In the genomic region with DNA sequence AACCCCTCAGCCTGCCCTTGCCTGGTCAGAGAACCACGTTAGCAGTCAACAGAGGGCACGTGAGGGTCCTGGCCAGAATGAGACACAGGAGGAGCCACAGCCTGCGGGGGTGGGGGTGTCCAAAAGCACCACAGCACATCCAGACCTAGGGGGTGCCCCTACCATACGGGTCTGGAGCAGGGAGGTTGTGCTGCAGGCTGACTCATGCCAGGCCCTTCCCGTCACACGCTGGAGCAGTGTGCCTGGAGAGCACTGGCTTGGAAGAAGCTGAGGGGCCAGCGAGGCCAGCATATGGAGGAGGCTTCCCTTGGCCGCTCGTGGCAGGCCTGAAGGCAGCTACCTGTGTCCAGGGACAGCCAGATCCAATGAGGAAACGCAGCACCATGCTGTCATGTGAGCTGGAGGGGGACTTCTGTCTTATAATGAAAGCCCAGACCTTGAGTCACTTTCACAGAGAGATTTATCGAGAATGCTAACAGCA, we compare ENCODE assay signal across 9 cellular contexts. TPM values are rescaled to one million over a fixed set of nuclear protein-coding genes. Genes with fewer than 3 reads are reported as not detected.
DNase-seq lines count a peak whose midpoint lies in the region; ATAC-seq, FAIRE-seq and TF ChIP-seq lines count a peak whose summit lies in the region.
"Had no signal": no experiment of that assay in that cellular context is flagged by ENCODE, and none has a peak within 500 bp of the region (broad histone marks: within the 10 kb centered on the region; RNA-seq: fewer than 3 reads in every experiment).

No MANE protein-coding gene starts in this region.

- H3K36me3 Mint-ChIP-seq in activated CD8-positive, alpha-beta T cell treated with anti-CD3 and anti-CD28 coated beads for 36 hours (ENCODE audit: low read depth): peaks cover 18% of the 10 kb centered on the region

- POLR2A ChIA-PET in activated CD8-positive, alpha-beta T cell treated with anti-CD3 and anti-CD28 coated beads for 36 hours (lab: Charles Lee): interaction anchor here (0.6 to 2.3 kb wide), 6 partner anchors 15 to 377 kb away, joined by 3 to 7 read pairs (median 4); a partner anchor contains a TSS

- H3K27me3 ChIP-seq in vagina: no peaks in the 10 kb centered on the region
- no peaks in the 10 kb centered on the region for H3K27me3 ChIP-seq in small intestine (ENCODE audit: control insufficient read depth in 2 of 2, insufficient read depth in 2 of 2, low read length in 2 of 2)

- H3K4me1 Mint-ChIP-seq in activated CD8-positive, alpha-beta T cell treated with anti-CD3 and anti-CD28 coated beads for 36 hours (ENCODE audit: low read depth): peaks cover 7% of the 10 kb centered on the region

- peak overlapping the region in 1 of 2 donors; percentile 61 for H3K4me3 ChIP-seq in vagina
- H3K4me3 ChIP-seq in small intestine (ENCODE audit: low read depth in 1 of 2, low read length in 2 of 2): no peak overlapping the region

- intact Hi-C loops in activated CD8-positive, alpha-beta T cell treated with anti-CD3 and anti-CD28 coated beads for 36 hours (cut with micrococcal nuclease): no loop called here
- intact Hi-C loops in vagina (cut with DNase I): no loop called here

- FAIRE-seq in small intestine (lab: Jason Lieb, UNC): no peak

- peak overlapping the region; percentile 92 for H3K4me3 Mint-ChIP-seq in activated CD8-positive, alpha-beta T cell treated with anti-CD3 and anti-CD28 coated beads for 36 hours

- TF ChIP-seq POLR2A in vagina (IDR thresholded peaks at IDR 0.05): no peak

- H3K9me3 ChIP-seq in vagina (no peaks in the 10 kb centered on the region), small intestine (ENCODE audit: control insufficient read depth, low read depth) (no peaks in the 10 kb centered on the region)

- CTCF ChIA-PET in activated CD8-positive, alpha-beta T cell treated with anti-CD3 and anti-CD28 coated beads for 36 hours (lab: Charles Lee): interaction anchor here (1.7 kb wide), 1 partner anchor 30 kb away, joined by 5 read pairs; no protein-coding TSS in a partner anchor

- DNase-seq in stimulated activated CD4-positive, alpha-beta T cell treated with anti-CD3 and anti-CD28 coated beads, Interleukin-4, amount 100 ng/mL, for 24 hours: peak; percentile 17
- no peak for DNase-seq in stimulated activated CD4-positive, alpha-beta T cell treated with anti-CD3 and anti-CD28 coated beads, Interleukin-12 subunit alpha, Interleukin-12 subunit beta, amount 100 ng/mL, for 4 hours
- DNase-seq in activated CD8-positive, alpha-beta T cell treated with anti-CD3 and anti-CD28 coated beads for 36 hours: peak; percentile 47
- peak; percentile 6 for DNase-seq in germinal center (ENCODE audit: low spot score)
- no peak for DNase-seq in vagina (ENCODE audit: extremely low spot score in 2 of 2)
- no peak for DNase-seq in HT-29 (ENCODE audit: low spot score)
- DNase-seq in NCI-H1105 treated with DMSO at 0.1 percent for 48 hours (lab: John Stamatoyannopoulos, UW): no peak
- DNase-seq in small intestine: no peak
- DNase-seq: amniotic stem cell had no signal

- WGBS in small intestine, 3 donors: 70 to 93% (median 75%) methylated on average over 10 to 11 of the region's 11 CpGs

- H3K27ac ChIP-seq in vagina (peak overlapping the region; percentile 86), small intestine (ENCODE audit: low read depth in 1 of 2, low read length in 1 of 2) (peak overlapping the region in 1 of 2 donors; percentile 87)

- H3K36me3 ChIP-seq in vagina (peaks cover 0 to 12% of the 10 kb centered on the region in 2 donors), small intestine (ENCODE audit: control insufficient read depth in 2 of 2, insufficient read depth in 2 of 2, low read length in 2 of 2) (no peaks in the 10 kb centered on the region)

- peaks cover 27% of the 10 kb centered on the region for H3K4me1 ChIP-seq in vagina
- no peaks in the 10 kb centered on the region for H3K4me1 ChIP-seq in small intestine (ENCODE audit: control insufficient read depth in 2 of 2, insufficient read depth in 1 of 2, low read depth in 1 of 2, low read length in 1 of 2)

- no peak for TF ChIP-seq CTCF in activated CD8-positive, alpha-beta T cell treated with anti-CD3 and anti-CD28 coated beads for 36 hours (IDR thresholded peaks at IDR 0.05)
- TF ChIP-seq CTCF in vagina (IDR thresholded peaks at IDR 0.05): no peak

- peak overlapping the region; percentile 95 for H3K27ac Mint-ChIP-seq in activated CD8-positive, alpha-beta T cell treated with anti-CD3 and anti-CD28 coated beads for 36 hours

- H3K9me3 Mint-ChIP-seq in activated CD8-positive, alpha-beta T cell treated with anti-CD3 and anti-CD28 coated beads for 36 hours: no peaks in the 10 kb centered on the region

- no peaks in the 10 kb centered on the region for H3K27me3 Mint-ChIP-seq in activated CD8-positive, alpha-beta T cell treated with anti-CD3 and anti-CD28 coated beads for 36 hours

- peak; percentile 29 for ATAC-seq in activated CD8-positive, alpha-beta T cell treated with anti-CD3 and anti-CD28 coated beads for 36 hours

RNA-seq across cellular contexts. Expression of a gene that starts 1.5 kb away (rescaled TPM):
- 100 to 1,000 TPM; 134 to 136 TPM for total RNA-seq in activated CD8-positive, alpha-beta T cell treated with anti-CD3 and anti-CD28 coated beads for 36 hours
- 46.7 TPM for total RNA-seq in vagina
- total RNA-seq in HT-29 (2014; rRNA removed; shearing (Covaris generic)): 536 and 557 TPM in 2 replicates
- 100 to 1,000 TPM; 115 to 135 (median 118) TPM for polyA plus RNA-seq in small intestine

RNA-seq across cellular contexts. Expression of a gene that starts 48.6 kb away (rescaled TPM):
- 1 to 10 TPM; 4.4 to 4.5 TPM for total RNA-seq in activated CD8-positive, alpha-beta T cell treated with anti-CD3 and anti-CD28 coated beads for 36 hours
- total RNA-seq in vagina: 8.6 TPM
- total RNA-seq in HT-29 (2014; rRNA removed; shearing (Covaris generic)): 21.4 and 23.4 TPM in 2 replicates
- 10 to 100 TPM in 1 of 3 donors, 1 to 10 TPM in 2; 4.2 to 10.1 (median 4.3) TPM for polyA plus RNA-seq in small intestine

RNA-seq across cellular contexts. Expression of a gene that starts 49.6 kb away (rescaled TPM):
- total RNA-seq in activated CD8-positive, alpha-beta T cell treated with anti-CD3 and anti-CD28 coated beads for 36 hours: 100 to 1,000 TPM; 115 to 116 TPM
- 38.8 TPM for total RNA-seq in vagina
- 106 and 124 TPM in 2 replicates for total RNA-seq in HT-29 (2014; rRNA removed; shearing (Covaris generic))
- polyA plus RNA-seq in small intestine: 10 to 100 TPM in 1 of 3 donors, 1 to 10 TPM in 2; 7.6 to 29.6 (median 9.5) TPM

Comparison
In these comparisons a context has a peak if more than half of its experiments do, and no peak if none do; other contexts are left out.
1. DNase-seq: peak in stimulated activated CD4-positive, alpha-beta T cell treated with anti-CD3 and anti-CD28 coated beads, Interleukin-4, amount 100 ng/mL, for 24 hours (single experiment), activated CD8-positive, alpha-beta T cell treated with anti-CD3 and anti-CD28 coated beads for 36 hours (single experiment) and germinal center (single experiment); none in stimulated activated CD4-positive, alpha-beta T cell treated with anti-CD3 and anti-CD28 coated beads, Interleukin-12 subunit alpha, Interleukin-12 subunit beta, amount 100 ng/mL, for 4 hours (single experiment), vagina (0 of 2), HT-29 (single experiment), NCI-H1105 treated with DMSO at 0.1 percent for 48 hours (single experiment) and small intestine (single experiment).